8 cellular contexts compared by ENCODE assay signal in the genomic region with DNA sequence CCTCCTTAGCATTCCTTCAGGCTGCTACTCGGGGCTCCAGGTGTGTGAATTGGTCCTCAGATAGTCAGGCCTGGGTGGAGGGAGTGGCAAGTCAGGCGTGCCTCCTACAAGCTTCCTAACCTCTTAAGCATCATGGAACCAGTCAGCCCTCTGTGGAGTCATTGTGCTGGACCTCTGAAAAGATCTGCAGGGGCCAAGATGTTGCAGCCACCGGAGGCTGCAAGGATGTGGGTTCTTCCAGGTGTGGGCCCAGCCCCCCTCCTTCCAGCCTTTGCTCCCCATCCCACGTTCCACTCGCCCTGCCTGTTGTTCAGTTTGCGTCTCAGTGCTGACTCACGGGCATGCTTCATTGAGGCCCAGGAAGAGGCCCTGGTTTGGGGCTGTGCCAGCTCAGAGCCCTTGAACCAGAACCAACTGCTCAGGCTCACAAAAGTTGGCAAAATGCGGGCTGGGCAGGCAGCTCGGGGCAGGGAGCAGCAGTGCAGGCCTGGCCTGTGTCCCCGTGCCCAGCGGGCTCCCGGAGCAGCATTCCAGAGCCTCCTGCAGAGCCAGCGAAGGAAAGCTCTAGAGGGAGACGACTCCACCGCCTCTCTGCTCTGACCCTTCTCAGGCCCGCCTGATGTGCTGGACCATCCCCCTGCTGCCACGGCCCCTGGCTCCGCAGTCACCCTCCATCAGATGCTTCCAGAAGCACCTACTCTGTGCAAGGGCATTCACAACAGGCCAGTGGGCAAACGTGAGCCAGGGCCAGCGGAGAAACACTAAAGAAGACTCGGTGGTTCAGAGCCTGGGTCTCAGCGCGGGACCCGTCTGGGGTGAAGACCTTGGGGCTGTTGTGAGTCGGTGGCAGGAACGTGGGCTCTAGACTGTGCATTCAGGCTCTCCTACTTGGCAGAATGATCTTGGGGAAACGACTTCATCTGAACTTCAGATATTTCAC. TPM values are rescaled to one million over a fixed set of nuclear protein-coding genes. Genes with fewer than 3 reads are reported as not detected.
DNase-seq lines count a peak whose midpoint lies in the region; ATAC-seq, FAIRE-seq and TF ChIP-seq lines count a peak whose summit lies in the region.

No MANE protein-coding gene starts in this region.

- peaks cover 14 to 36% of the 10 kb centered on the region in 2 donors for H3K36me3 Mint-ChIP-seq in CD14-positive monocyte

- DNase-seq in CD14-positive monocyte (ENCODE audit: low spot score), result peak; percentile 86
- DNase-seq in RWPE2 (ENCODE audit: low spot score), result peak; percentile 99
- DNase-seq in activated effector memory CD4-positive, alpha-beta T cell treated with anti-CD3 and anti-CD28 coated beads, Interleukin-2, amount 50 U/mL, for 16 hours, result peak; percentile 92
- DNase-seq in foreskin fibroblast, result peak; percentile 91 to 96
- peak; percentile 54 to 96 (median 76) for DNase-seq in posterior cingulate gyrus
- DNase-seq in tibial artery, result peak; percentile 88 to 98
- no peak for DNase-seq in D721Med (ENCODE audit: insufficient read length, low spot score)

- FAIRE-seq in D721Med (lab: Jason Lieb, UNC), result no peak

- peaks cover 0 to 6% (median 0%) of the 10 kb centered on the region in 7 donors for H3K9me3 Mint-ChIP-seq in CD14-positive monocyte

- H3K27ac ChIP-seq in RWPE2 (ENCODE audit: poor library complexity, severe bottlenecking), result peak overlapping the region; percentile 89
- H3K27ac ChIP-seq in tibial artery, result peak overlapping the region; percentile 73 to 86

- H3K4me1 Mint-ChIP-seq in CD14-positive monocyte, result peaks cover 88% of the 10 kb centered on the region

- H3K4me3 Mint-ChIP-seq in CD14-positive monocyte, result peak overlapping the region; percentile 43 to 75

- peak overlapping the region; percentile 72 to 92 (median 88) for H3K27ac Mint-ChIP-seq in CD14-positive monocyte

- H3K4me3 ChIP-seq in RWPE2 (ENCODE audit: severe bottlenecking) (no peak overlapping the region), foreskin fibroblast (ENCODE audit: low read depth in 1 of 2, low read length in 2 of 2) (no peak overlapping the region), tibial artery (peak overlapping the region; percentile 2 to 17)

- H3K27me3 Mint-ChIP-seq in CD14-positive monocyte (ENCODE audit: low read depth in 3 of 3), result peaks cover 22 to 29% (median 26%) of the 10 kb centered on the region in 3 donors

- intact Hi-C loops in CD14-positive monocyte (cut with micrococcal nuclease) (no loop called here), posterior cingulate gyrus (cut with DNase I) (no loop called here), tibial artery (cut with DNase I; ENCODE audit: low total_unique reads) (loop anchor here (10.0 kb wide), 1 partner anchor 64 kb away; no protein-coding TSS in a partner anchor)

- H3K4me1 ChIP-seq in RWPE2 (ENCODE audit: insufficient read depth, poor library complexity, severe bottlenecking) (peaks cover 31% of the 10 kb centered on the region), tibial artery (peaks cover 0 to 72% (median 45%) of the 10 kb centered on the region in 4 donors)

- no peak for TF ChIP-seq CTCF in CD14-positive monocyte (IDR thresholded peaks at IDR 0.05)
- no peak for TF ChIP-seq CTCF in RWPE2 (IDR thresholded peaks at IDR 0.05; ENCODE audit: poor library complexity, severe bottlenecking)
- no peak for TF ChIP-seq CTCF in foreskin fibroblast (IDR thresholded peaks at IDR 0.05; ENCODE audit: low read depth, low read length)
- no peak for TF ChIP-seq CTCF in tibial artery (IDR thresholded peaks at IDR 0.05)
- TF ChIP-seq CTCF in D721Med (IDR thresholded peaks at IDR 0.05; ENCODE audit: insufficient read depth, missing control alignments), result no peak

- H3K27me3 ChIP-seq in RWPE2 (ENCODE audit: insufficient read depth, poor library complexity, severe bottlenecking) (no peaks in the 10 kb centered on the region), tibial artery (no peaks in the 10 kb centered on the region)

- H3K9me3 ChIP-seq in RWPE2 (ENCODE audit: severe bottlenecking) (no peaks in the 10 kb centered on the region), tibial artery (no peaks in the 10 kb centered on the region)

- ATAC-seq in HG03064 (IDR thresholded peaks at IDR 0.05; ENCODE audit: low read depth, unreplicated experiment) (peak; percentile 36), RWPE2 (ENCODE audit: low read depth) (peak; percentile 78)

- H3K36me3 ChIP-seq in RWPE2 (ENCODE audit: low read depth) (no peaks in the 10 kb centered on the region), tibial artery (peaks cover 0 to 10% (median 0%) of the 10 kb centered on the region in 3 donors)

RNA-seq across cellular contexts. Expression of a gene that starts 7.5 kb away (rescaled TPM):
- polyA plus RNA-seq in CD14-positive monocyte, result 1 to 10 TPM; 3.7 to 5.4 TPM

RNA-seq across cellular contexts. Expression of a gene that starts 39.3 kb away (rescaled TPM):
- polyA plus RNA-seq in CD14-positive monocyte, result 1 to 10 TPM; 3.4 to 4.0 TPM

Comparison
In these comparisons a context has a peak if more than half of its experiments do, and no peak if none do; other contexts are left out.
1. H3K4me3 ChIP-seq: peak in tibial artery (2 of 2); none in RWPE2 (single experiment) and foreskin fibroblast (0 of 2).